In genomic region chr4:40149960-40150385, GRCh38 we compare ENCODE assay signal across 8 cellular contexts. TPM values are rescaled to one million over a fixed set of nuclear protein-coding genes. Genes with fewer than 3 reads are reported as not detected.
DNase-seq lines count a peak whose midpoint lies in the region; ATAC-seq and TF ChIP-seq lines count a peak whose summit lies in the region.

No MANE protein-coding gene starts in this region.

- intact Hi-C loops in OCI-LY7 (cut with micrococcal nuclease; ENCODE audit: unreplicated experiment), result loop anchor here (1.0 to 5.0 kb wide), 8 partner anchors 55 to 569 kb away; partner anchors contain the start of gene N4BP2
- intact Hi-C loops in stomach (cut with DNase I; ENCODE audit: low total_unique reads), result no loop called here

- peaks cover 22% of the 10 kb centered on the region for H3K4me1 ChIP-seq in OCI-LY7 (ENCODE audit: insufficient read depth, low read length, poor library complexity, severe bottlenecking)
- H3K4me1 ChIP-seq in stomach, result no peaks in the 10 kb centered on the region

- no peak for TF ChIP-seq POLR2A in erythroblast (IDR thresholded peaks at IDR 0.05; ENCODE audit: low read length)
- no peak for TF ChIP-seq POLR2A in stomach (IDR thresholded peaks at IDR 0.05)

- 0 out of 2 replicates have a peak, but pooled peaks cover 4% of the 10 kb centered on the region for H3K79me2 ChIP-seq in OCI-LY7 (ENCODE audit: insufficient read depth, low read depth, low read length)

- H3K36me3 ChIP-seq in OCI-LY7 (ENCODE audit: insufficient read depth, low read length) (peaks cover 35% of the 10 kb centered on the region), stomach (peaks cover 0 to 7% (median 3%) of the 10 kb centered on the region in 4 donors)

- H3K4me2 ChIP-seq in OCI-LY7 (ENCODE audit: low read length), result no peak overlapping the region; the same call in 1 of the 2 replicates

- H3K9me3 Mint-ChIP-seq in nephron, result peaks cover 18% of the 10 kb centered on the region

- no peak for TF ChIP-seq EP300 in stomach (IDR thresholded peaks at IDR 0.05)

- H3K9me3 ChIP-seq in OCI-LY7 (ENCODE audit: low read length), result peaks cover 18% of the 10 kb centered on the region
- H3K9me3 ChIP-seq in stomach, result peaks cover 0 to 5% (median 2%) of the 10 kb centered on the region in 4 donors

- POLR2A ChIA-PET in OCI-LY7 (lab: Charles Lee), result interaction anchor here (0.6 to 1.2 kb wide), 4 partner anchors 47 to 167 kb away, joined by 3 to 4 read pairs (median 3); no protein-coding TSS in a partner anchor

- no peak overlapping the region for H3K27ac ChIP-seq in OCI-LY7 (ENCODE audit: low read depth, low read length, poor library complexity, severe bottlenecking)
- H3K27ac ChIP-seq in stomach, result no peak overlapping the region

- H3K4me1 Mint-ChIP-seq in nephron, result no peaks in the 10 kb centered on the region

- H3K4me3 ChIP-seq in OCI-LY7 (ENCODE audit: low read depth, low read length, poor library complexity, severe bottlenecking) (no peak overlapping the region), stomach (no peak overlapping the region)

- no peaks in the 10 kb centered on the region for H4K20me1 ChIP-seq in OCI-LY7 (ENCODE audit: insufficient read depth, low read length)

- no peak overlapping the region for H3K27ac Mint-ChIP-seq in nephron

- no peak overlapping the region for H3K4me3 Mint-ChIP-seq in nephron

- H3K27me3 ChIP-seq in stomach, result no peaks in the 10 kb centered on the region

- ATAC-seq in GM18502 (IDR thresholded peaks at IDR 0.05; ENCODE audit: poor library complexity, unreplicated experiment), result peak; percentile 55

- BruUV-seq in OCI-LY7 (replicated peaks; lab: Mats Ljungman, UMichigan), result no TSS peak

- peak; percentile 92 for TF ChIP-seq CTCF in OCI-LY7 (conservative IDR thresholded peaks at IDR 0.05; ENCODE audit: low read length)
- peak; percentile 68 to 73 (median 71) for TF ChIP-seq CTCF in nephron (IDR thresholded peaks at IDR 0.05; ENCODE audit: unreplicated experiment in 3 of 3)
- TF ChIP-seq CTCF in stomach (IDR thresholded peaks at IDR 0.05), result peak in 5 of 7 experiments; percentile 86 to 97 (median 90)

- no peaks in the 10 kb centered on the region for H3K9me2 ChIP-seq in OCI-LY7 (ENCODE audit: insufficient read depth, low read length)

- 79 to 88% (median 80%) methylated on average over 3 of the region's 3 CpGs for WGBS in stomach, 5 donors

- H3K27me3 Mint-ChIP-seq in nephron (ENCODE audit: low read depth), result no peaks in the 10 kb centered on the region

- no peak overlapping the region for H2AFZ ChIP-seq in OCI-LY7 (ENCODE audit: low read length)

- CTCF ChIA-PET in OCI-LY7 (lab: Charles Lee; ENCODE audit: unreplicated experiment), result no interaction called here

- H3K36me3 Mint-ChIP-seq in nephron (ENCODE audit: low read depth), result peaks cover 69% of the 10 kb centered on the region

- DNase-seq in A172 (ENCODE audit: low spot score) (peak; percentile 70), HuH-7.5 (ENCODE audit: low spot score) (peak; percentile 41), OCI-LY7 (ENCODE audit: low spot score) (peak; percentile 93), erythroblast (lab: John Stamatoyannopoulos, UW) (peak; percentile 78 to 83), stomach (peak; percentile 76)
- DNase-seq in activated CD8-positive, alpha-beta memory T cell treated with anti-CD3 and anti-CD28 coated beads, Interleukin-2, amount 50 U/mL, for 4 hours, result peak; percentile 71

RNA-seq across cellular contexts. Expression of gene RHOH, which starts 46.9 kb away (rescaled TPM):
- total RNA-seq in A172 (2014; rRNA removed; shearing (Covaris generic)), result not detected in 2 replicates
- 35.5 and 38.2 TPM in 2 replicates for total RNA-seq in OCI-LY7 (2014; rRNA removed; shearing (Covaris generic))
- total RNA-seq in OCI-LY7 (2022) (83.2 and 87.4 TPM in 2 replicates), stomach (1 to 10 TPM; 1.3 to 4.8 (median 3.9) TPM)
- polyA plus RNA-seq in stomach, result 1 to 10 TPM; 3.2 to 7.5 (median 5.4) TPM

Comparison
In these comparisons a context has a peak if more than half of its experiments do, and no peak if none do; other contexts are left out.
1. DNase-seq: peak in every context shown above with its lines; median percentile 93 in OCI-LY7; 80 in erythroblast; 76 in stomach; 71 in activated CD8-positive, alpha-beta memory T cell treated with anti-CD3 and anti-CD28 coated beads, Interleukin-2, amount 50 U/mL, for 4 hours; 70 in A172; 41 in HuH-7.5.
2. RNA of gene RHOH, which starts 46.9 kb away (total RNA-seq): 35.5 to 87.4 TPM in OCI-LY7; 1.3 to 4.8 TPM in stomach and not detected in A172; every median in the first group is over 4 times any median in the second.
3. Peak in every context shown above with its lines, with median percentiles within 50 percentile points of each other: CTCF ChIP-seq.